24 cellular contexts compared by ENCODE assay signal in genomic region chr2:121359937-121360565, GRCh38.
DNase-seq lines count a peak whose midpoint lies in the region; ATAC-seq, FAIRE-seq and TF ChIP-seq lines count a peak whose summit lies in the region.
"Had no signal": no experiment of that assay in that cellular context is flagged by ENCODE, and none has a peak within 500 bp of the region (broad histone marks: within the 10 kb centered on the region; RNA-seq: fewer than 3 reads in every experiment).

No MANE protein-coding gene starts in this region.

- H3K4me3 ChIP-seq in A549 (no peak overlapping the region), GM23248 (no peak overlapping the region)
- H3K4me3 ChIP-seq: gastroesophageal sphincter, HAP-1, lung had no signal

- H3K4me1 ChIP-seq in A549 (peaks cover 20% of the 10 kb centered on the region), GM23248 (ENCODE audit: insufficient read depth) (peaks cover 49% of the 10 kb centered on the region)
- H3K4me1 ChIP-seq: HAP-1 had no signal

- DNase-seq in A549 (ENCODE audit: low read depth in 1 of 2, low spot score in 1 of 2) (no peak), GM23248 (no peak), cerebellar cortex (ENCODE audit: low spot score) (peak; percentile 41), iris pigment epithelial cell (ENCODE audit: low read depth) (peak; percentile 9), NCI-H82 (lab: John Stamatoyannopoulos, UW) (no peak), NCI-H1105 treated with DMSO at 0.1 percent for 48 hours (lab: John Stamatoyannopoulos, UW) (no peak), dermis blood vessel endothelial cell (no peak)
- no peak for DNase-seq in central memory CD4-positive, alpha-beta T cell
- DNase-seq: activated CD4-positive, alpha-beta memory T cell treated with anti-CD3 and anti-CD28 coated beads for 36 hours; activated CD8-positive, alpha-beta memory T cell treated with anti-CD3 and anti-CD28 coated beads, Interleukin-2, amount 50 U/mL, for 48 hours; activated effector memory CD4-positive, alpha-beta T cell treated with anti-CD3 and anti-CD28 coated beads, Interleukin-2, amount 50 U/mL, for 16 hours; activated naive CD8-positive, alpha-beta T cell treated with anti-CD3 and anti-CD28 coated beads, Interleukin-2, amount 10 ng/mL, durations not matched to agents 7 days and 5 days; effector CD8-positive, alpha-beta T cell; kidney; NCI-H1092 treated with DMSO at 0.1 percent for 48 hours; NCI-H2029; NCI-H345; SIG-M5; stimulated activated CD4-positive, alpha-beta T cell treated with anti-CD3 and anti-CD28 coated beads, Interleukin-2, amount 100 ng/mL, for 24 hours had no signal

- H3K4me2 ChIP-seq in A549 = peak overlapping the region; percentile 9; the same call in 1 of the 3 replicates
- H3K4me2 ChIP-seq in GM23248 (ENCODE audit: unreplicated experiment) = peak overlapping the region; percentile 22

- TF ChIP-seq EP300 in A549 (IDR thresholded peaks at IDR 0.05) = no peak

- no peak for FAIRE-seq in A549 (lab: Jason Lieb, UNC)
- FAIRE-seq: HepG2, kidney, small intestine had no signal

- CTCF ChIA-PET in A549 (lab: Yijun Ruan, JAX) = interaction anchor here (1.1 to 9.1 kb wide), 4 partner anchors 231 to 282 kb away, joined by 3 to 117 read pairs (median 10); no protein-coding TSS in a partner anchor

- peaks cover 32% of the 10 kb centered on the region for H3F3A ChIP-seq in GM23248 (ENCODE audit: insufficient read depth)

- H3K27ac ChIP-seq in A549 (no peak overlapping the region), GM23248 (peak overlapping the region; percentile 43)

- H3K9me3 ChIP-seq in A549 = no peaks in the 10 kb centered on the region
- H3K9me3 ChIP-seq in GM23248 (ENCODE audit: low read depth) = no peaks in the 10 kb centered on the region
- H3K9me3 ChIP-seq: gastroesophageal sphincter, HAP-1 had no signal

- H3K9ac ChIP-seq in GM23248 = no peak overlapping the region

- H3K27me3 ChIP-seq in GM23248 (replicated peaks; ENCODE audit: insufficient read depth) = no peaks in the 10 kb centered on the region
- H3K27me3 ChIP-seq: gastroesophageal sphincter had no signal

- no peaks in the 10 kb centered on the region for H3K9me2 ChIP-seq in GM23248 (ENCODE audit: insufficient read depth)

- POLR2A ChIA-PET in A549 (lab: Yijun Ruan, JAX) = no interaction called here

- in situ Hi-C loops in GM23248 (cut with MboI) = loop anchor here (25.0 kb wide), 1 partner anchor 673 kb away; no protein-coding TSS in a partner anchor

- no peak for ATAC-seq in A549
- ATAC-seq: gastroesophageal sphincter, HepG2 had no signal

- no peaks in the 10 kb centered on the region for H4K20me1 ChIP-seq in GM23248 (ENCODE audit: insufficient read depth)

- H2AFZ ChIP-seq in GM23248 = no peak overlapping the region

- WGBS in A549 (ENCODE audit: missing lambda C conversion rate) = 91% methylated on average over 9 of the region's 9 CpGs
- 90% methylated on average over 9 of the region's 9 CpGs for WGBS in GM23248 (ENCODE audit: low coverage in 1 of 2, low lambda C conversion rate in 2 of 2, missing lambda C conversion rate in 2 of 2), 2 experiments

- no peak for TF ChIP-seq RAD21 in A549 (conservative IDR thresholded peaks at IDR 0.05 in 1 of 2, IDR thresholded peaks at IDR 0.05 in 1 of 2)

- no peaks in the 10 kb centered on the region for H3K79me2 ChIP-seq in GM23248 (ENCODE audit: insufficient read depth)

- no peak for TF ChIP-seq POLR2A in A549 (IDR thresholded peaks at IDR 0.05; ENCODE audit: low read length)

- TF ChIP-seq CTCF in A549 (IDR thresholded peaks at IDR 0.05) = no peak

- H3K36me3 ChIP-seq in GM23248 (ENCODE audit: low read depth) = peaks cover 17% of the 10 kb centered on the region; the same call in 1 of the 2 replicates

TF ChIP-seq in A549, 52 proteins besides CTCF, POLR2A, EP300 and RAD21:
- TF ChIP-seq NFE2L2 (conservative IDR thresholded peaks at IDR 0.05; ENCODE audit: low read length) = no peak
- no peak for TF ChIP-seq PHF8 (IDR thresholded peaks at IDR 0.05; ENCODE audit: borderline replicate concordance, low read depth)
- no peak for TF ChIP-seq FOSB (CRISPR knock-in tag; IDR thresholded peaks at IDR 0.05)
- no peak for TF ChIP-seq RARB (CRISPR knock-in tag; IDR thresholded peaks at IDR 0.05)
- TF ChIP-seq PBX3 (IDR thresholded peaks at IDR 0.05) = no peak
- no peak for TF ChIP-seq CHD4 (IDR thresholded peaks at IDR 0.05; ENCODE audit: borderline replicate concordance)
- TF ChIP-seq CEBPB (IDR thresholded peaks at IDR 0.05) = no peak
- TF ChIP-seq HMGXB4 (CRISPR knock-in tag; IDR thresholded peaks at IDR 0.05; ENCODE audit: borderline replicate concordance) = no peak
- TF ChIP-seq MYC (IDR thresholded peaks at IDR 0.05; ENCODE audit: borderline replicate concordance, low read length) = no peak
- TF ChIP-seq SMC3 (IDR thresholded peaks at IDR 0.05) = no peak
- TF ChIP-seq ATOH8 (CRISPR knock-in tag; IDR thresholded peaks at IDR 0.05; ENCODE audit: low read depth) = no peak
TF ChIP-seq in A549: peak in this region for 0.

Comparison
In these comparisons a context has a peak if more than half of its experiments do, and no peak if none do; other contexts are left out.
1. DNase-seq: peak in cerebellar cortex (single experiment) and iris pigment epithelial cell (single experiment); none in A549 (0 of 2), GM23248 (single experiment), NCI-H82 (single experiment), central memory CD4-positive, alpha-beta T cell (single experiment), NCI-H1105 treated with DMSO at 0.1 percent for 48 hours (single experiment) and dermis blood vessel endothelial cell (single experiment).